In genomic region chr4:168678751-168679366, GRCh38 we compare ENCODE assay signal across 25 cellular contexts.
A peak's percentile ranks its signal among the peaks of the same experiment; 100 is the strongest.
DNase-seq lines count a peak whose midpoint lies in the region; ATAC-seq, FAIRE-seq and TF ChIP-seq lines count a peak whose summit lies in the region.
"Had no signal": no experiment of that assay in that cellular context is flagged by ENCODE, and none has a peak within 500 bp of the region (broad histone marks: within the 10 kb centered on the region; RNA-seq: fewer than 3 reads in every experiment).

No MANE protein-coding gene starts in this region.

- H3K27me3 ChIP-seq in K562 (ENCODE audit: control insufficient read depth in 2 of 2, insufficient read depth in 2 of 2, low read length in 2 of 2) (peaks cover 0 to 6% of the 10 kb centered on the region in 2 experiments; a peak in 1 of 5 replicates), hepatocyte (no peaks in the 10 kb centered on the region)
- H3K27me3 ChIP-seq: gastroesophageal sphincter, stomach, transverse colon had no signal

- no peak overlapping the region for H3K4me3 ChIP-seq in K562
- H3K4me3 ChIP-seq in mucosa of descending colon: no peak overlapping the region
- no peak overlapping the region for H3K4me3 ChIP-seq in hepatocyte
- H3K4me3 ChIP-seq: gastroesophageal sphincter, stomach, transverse colon had no signal

- TF ChIP-seq RAD21 in K562 (CRISPR knock-in tag; conservative IDR thresholded peaks at IDR 0.05 in 1 of 2, IDR thresholded peaks at IDR 0.05 in 1 of 2): no peak

- no peak overlapping the region for H3K27ac ChIP-seq in K562 (ENCODE audit: extremely low read depth, low read depth, low read length)
- no peak overlapping the region for H3K27ac ChIP-seq in hepatocyte
- H3K27ac ChIP-seq: gastroesophageal sphincter, HL-60, stomach, transverse colon had no signal

- no TSS peak for BruUV-seq in K562 (replicated peaks; lab: Mats Ljungman, UMichigan)

- POLR2A ChIA-PET in K562 (lab: Yijun Ruan, JAX): no interaction called here

- no peaks in the 10 kb centered on the region for H3K9me2 ChIP-seq in hepatocyte (replicated peaks; ENCODE audit: insufficient read depth)

- no peaks in the 10 kb centered on the region for H3K9me3 ChIP-seq in K562 (replicated peaks; ENCODE audit: control insufficient read depth, insufficient read depth, low read depth, low read length)
- H3K9me3 ChIP-seq in mucosa of descending colon: no peaks in the 10 kb centered on the region
- no peaks in the 10 kb centered on the region for H3K9me3 ChIP-seq in hepatocyte (ENCODE audit: low read depth)
- H3K9me3 ChIP-seq: gastroesophageal sphincter, stomach, transverse colon had no signal

- H3K4me1 ChIP-seq in K562 (replicated peaks in 1 of 2; ENCODE audit: control insufficient read depth in 2 of 2, insufficient read depth in 2 of 2, low read length in 2 of 2) (no peaks in the 10 kb centered on the region; a peak in 1 of 5 replicates), mucosa of descending colon (ENCODE audit: low read depth) (no peaks in the 10 kb centered on the region), hepatocyte (ENCODE audit: insufficient read depth) (peaks cover 17% of the 10 kb centered on the region)

- peaks cover 18% of the 10 kb centered on the region for H3K27me3 Mint-ChIP-seq in stimulated activated memory B cell treated with anti-CD40 and anti-IgM and Interleukin-4, amounts not matched to agents 10 μg/mL and 1 μg/mL and 100 μg/mL, for 72 hours

- peak; percentile 50 for ATAC-seq in Right ventricle myocardium inferior
- no peak for ATAC-seq in K562
- ATAC-seq in mucosa of descending colon: peak; percentile 13
- peak; percentile 35 for ATAC-seq in stimulated activated memory B cell treated with anti-CD40 and anti-IgM and Interleukin-4, amounts not matched to agents 10 μg/mL and 1 μg/mL and 100 μg/mL, for 72 hours
- ATAC-seq in GM18502 (IDR thresholded peaks at IDR 0.05; ENCODE audit: poor library complexity, unreplicated experiment): no peak
- ATAC-seq: activated CD4-positive, alpha-beta T cell treated with anti-CD3 and anti-CD28 coated beads for 36 hours; activated T-cell treated with anti-CD3 and anti-CD28 coated beads, Interleukin-2, amount 50 U/mL, for 4 hours; gastroesophageal sphincter had no signal

- H3K9me1 ChIP-seq in K562 (ENCODE audit: control insufficient read depth, insufficient read depth, low read length): no peaks in the 10 kb centered on the region

- no peak overlapping the region for H3K27ac Mint-ChIP-seq in stimulated activated memory B cell treated with anti-CD40 and anti-IgM and Interleukin-4, amounts not matched to agents 10 μg/mL and 1 μg/mL and 100 μg/mL, for 72 hours
- H3K27ac Mint-ChIP-seq: activated CD4-positive, alpha-beta T cell treated with anti-CD3 and anti-CD28 coated beads for 36 hours; B cell; dendritic cell treated with granulocyte-macrophage colony-stimulating factor and Interleukin-4, amounts not matched to agents 40 ng/mL and 50 ng/mL, for 4 days had no signal

- no peak overlapping the region for H3K4me3 Mint-ChIP-seq in stimulated activated memory B cell treated with anti-CD40 and anti-IgM and Interleukin-4, amounts not matched to agents 10 μg/mL and 1 μg/mL and 100 μg/mL, for 72 hours
- H3K4me3 Mint-ChIP-seq: activated CD4-positive, alpha-beta T cell treated with anti-CD3 and anti-CD28 coated beads for 36 hours; activated T-cell treated with anti-CD3 and anti-CD28 coated beads, Interleukin-2, amount 50 U/mL, for 4 hours; B cell; dendritic cell treated with granulocyte-macrophage colony-stimulating factor and Interleukin-4, amounts not matched to agents 40 ng/mL and 50 ng/mL, for 4 days had no signal

- no peak for TF ChIP-seq EP300 in K562 (IDR thresholded peaks at IDR 0.05; ENCODE audit: low read length)

- H2AFZ ChIP-seq in K562 (ENCODE audit: low read depth, low read length) (no peak overlapping the region), hepatocyte (no peak overlapping the region)

- DNase-seq in Right ventricle myocardium inferior (ENCODE audit: missing footprints): no peak
- no peak for DNase-seq in cardiac septum (ENCODE audit: low spot score)
- no peak for DNase-seq in K562 (ENCODE audit: extremely low read depth in 1 of 4, low spot score in 3 of 4)
- DNase-seq in mucosa of descending colon: no peak
- no peak for DNase-seq in hepatocyte (ENCODE audit: low spot score)
- DNase-seq in NCI-H2196 treated with DMSO at 0.1 percent for 48 hours (lab: John Stamatoyannopoulos, UW; ENCODE audit: unreplicated experiment): no peak
- DNase-seq: activated CD4-positive, alpha-beta T cell treated with anti-CD3 and anti-CD28 coated beads for 36 hours; activated naive CD4-positive, alpha-beta T cell; activated T-cell treated with anti-CD3 and anti-CD28 coated beads, Interleukin-2, amount 50 U/mL, for 4 hours; DMS79; H7; NCI-H1092; NCI-H1930; NCI-H2227 treated with DMSO at 0.1 percent for 48 hours; NCI-H69; occipital lobe; stomach; transverse colon had no signal

- no peaks in the 10 kb centered on the region for H3K36me3 ChIP-seq in K562 (ENCODE audit: control insufficient read depth, insufficient read depth, low read length)
- no peaks in the 10 kb centered on the region for H3K36me3 ChIP-seq in mucosa of descending colon (ENCODE audit: low read depth)
- no peaks in the 10 kb centered on the region for H3K36me3 ChIP-seq in hepatocyte (replicated peaks; ENCODE audit: insufficient read depth, low read depth)
- H3K36me3 ChIP-seq: gastroesophageal sphincter, stomach, transverse colon had no signal

- CTCF ChIA-PET in K562 (lab: Yijun Ruan, JAX; ENCODE audit: low intra/inter-chr PET ratio): no interaction called here

- H4K20me1 ChIP-seq in K562 (replicated peaks; ENCODE audit: control insufficient read depth, insufficient read depth, low read length) (no peaks in the 10 kb centered on the region), hepatocyte (ENCODE audit: insufficient read depth, poor library complexity, severe bottlenecking) (no peaks in the 10 kb centered on the region)

- no peak for TF ChIP-seq CTCF in K562 (IDR thresholded peaks at IDR 0.05 in 2 of 3, conservative IDR thresholded peaks at IDR 0.05 in 1 of 3; ENCODE audit: insufficient read depth in 2 of 3, low read depth in 1 of 3, low read length in 3 of 3)
- no peak for TF ChIP-seq CTCF in mucosa of descending colon (IDR thresholded peaks at IDR 0.05)
- no peak for TF ChIP-seq CTCF in hepatocyte (IDR thresholded peaks at IDR 0.05; ENCODE audit: poor library complexity)

- peak; percentile 70 for FAIRE-seq in K562 (lab: Jason Lieb, UNC)
- FAIRE-seq: A204.1 had no signal

- intact Hi-C loops in Right ventricle myocardium inferior (cut with DNase I): no loop called here
- intact Hi-C loops in cardiac septum (cut with DNase I): no loop called here
- intact Hi-C loops in K562 (cut with micrococcal nuclease): no loop called here
- intact Hi-C loops in mucosa of descending colon (cut with DNase I, micrococcal nuclease): no loop called here

- H3K4me2 ChIP-seq in K562 (ENCODE audit: insufficient read depth, low read length): no peak overlapping the region
- no peak overlapping the region for H3K4me2 ChIP-seq in hepatocyte

- H3K79me2 ChIP-seq in K562 (ENCODE audit: control insufficient read depth, insufficient read depth, low read length): no peaks in the 10 kb centered on the region
- no peaks in the 10 kb centered on the region for H3K79me2 ChIP-seq in hepatocyte

- H3K36me3 Mint-ChIP-seq in stimulated activated memory B cell treated with anti-CD40 and anti-IgM and Interleukin-4, amounts not matched to agents 10 μg/mL and 1 μg/mL and 100 μg/mL, for 72 hours: no peaks in the 10 kb centered on the region

- no peak overlapping the region for H3K9ac ChIP-seq in K562 (ENCODE audit: insufficient read depth in 1 of 2, low read depth in 2 of 2, low read length in 2 of 2)

- peaks cover 4% of the 10 kb centered on the region for H3K9me3 Mint-ChIP-seq in stimulated activated memory B cell treated with anti-CD40 and anti-IgM and Interleukin-4, amounts not matched to agents 10 μg/mL and 1 μg/mL and 100 μg/mL, for 72 hours
- H3K9me3 Mint-ChIP-seq: activated T-cell treated with anti-CD3 and anti-CD28 coated beads, Interleukin-2, amount 50 U/mL, for 4 hours; dendritic cell treated with granulocyte-macrophage colony-stimulating factor and Interleukin-4, amounts not matched to agents 40 ng/mL and 50 ng/mL, for 4 days had no signal

- TF ChIP-seq POLR2A in K562 (conservative IDR thresholded peaks at IDR 0.05): no peak

- in situ Hi-C loops in K562 (cut with MboI): no loop called here

- 0% methylated on average over 4 of the region's 8 CpGs for WGBS in K562 (ENCODE audit: insufficient coverage, low coverage, missing lambda C conversion rate)
- WGBS in hepatocyte (ENCODE audit: low lambda C conversion rate, missing lambda C conversion rate): 96% methylated on average over 7 of the region's 8 CpGs

- H3K4me1 Mint-ChIP-seq in stimulated activated memory B cell treated with anti-CD40 and anti-IgM and Interleukin-4, amounts not matched to agents 10 μg/mL and 1 μg/mL and 100 μg/mL, for 72 hours: no peaks in the 10 kb centered on the region
- H3K4me1 Mint-ChIP-seq: activated CD4-positive, alpha-beta T cell treated with anti-CD3 and anti-CD28 coated beads for 36 hours; B cell had no signal

TF ChIP-seq in K562, 482 proteins besides CTCF, POLR2A, EP300 and RAD21 (continues in another document):
- no peak for TF ChIP-seq ZBTB9 (CRISPR knock-in tag; IDR thresholded peaks at IDR 0.05)
- no peak for TF ChIP-seq ZNF699 (CRISPR knock-in tag; IDR thresholded peaks at IDR 0.05; ENCODE audit: insufficient replicate concordance)
- no peak for TF ChIP-seq HDGF (IDR thresholded peaks at IDR 0.05)

Comparison
In these comparisons a context has a peak if more than half of its experiments do, and no peak if none do; other contexts are left out.
1. ATAC-seq: peak in Right ventricle myocardium inferior (single experiment), mucosa of descending colon (single experiment) and stimulated activated memory B cell treated with anti-CD40 and anti-IgM and Interleukin-4, amounts not matched to agents 10 μg/mL and 1 μg/mL and 100 μg/mL, for 72 hours (single experiment); none in K562 (single experiment) and GM18502 (single experiment).